Comparison of ENCODE assay signal across 19 cellular contexts in the genomic region with DNA sequence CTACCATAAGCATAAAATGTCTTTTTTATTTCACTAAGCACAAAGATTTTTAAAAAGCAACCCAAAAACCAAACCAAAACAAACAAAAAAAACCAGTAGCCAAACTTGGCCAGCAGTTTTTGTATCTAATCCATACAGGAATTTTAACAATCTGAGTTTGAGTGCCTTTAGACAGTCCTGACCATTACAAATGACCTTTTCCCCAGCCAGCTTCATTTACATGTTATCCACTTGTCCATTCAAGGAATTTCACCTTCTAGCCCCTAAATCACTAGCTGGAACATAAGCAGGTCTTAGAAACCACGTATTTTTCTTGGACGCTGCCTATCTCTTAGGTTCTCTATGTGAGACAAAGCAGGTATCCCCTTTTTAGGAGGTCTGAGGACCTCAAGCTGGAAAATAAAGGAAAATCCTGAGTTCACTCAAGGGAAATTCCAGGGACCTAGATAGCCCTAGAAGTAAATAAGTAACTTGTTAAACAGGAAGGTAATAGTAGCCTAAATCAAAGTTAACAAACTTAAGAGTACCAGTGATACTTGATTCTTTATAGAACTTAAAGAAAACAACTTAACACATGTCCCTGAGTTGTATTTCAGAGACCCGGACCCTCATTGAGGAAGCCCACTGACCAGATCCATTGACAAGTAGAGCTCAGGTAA. TPM values are rescaled to one million over a fixed set of nuclear protein-coding genes. Genes with fewer than 3 reads are reported as not detected.
DNase-seq lines count a peak whose midpoint lies in the region; ATAC-seq and TF ChIP-seq lines count a peak whose summit lies in the region.
"Had no signal": no experiment of that assay in that cellular context is flagged by ENCODE, and none has a peak within 500 bp of the region (broad histone marks: within the 10 kb centered on the region; RNA-seq: fewer than 3 reads in every experiment).

No MANE protein-coding gene starts in this region.

- H3K36me3 Mint-ChIP-seq in chondrocyte (ENCODE audit: low read depth): peaks cover 5% of the 10 kb centered on the region

- peaks cover 30% of the 10 kb centered on the region for H3K4me1 ChIP-seq in cardiac muscle cell (ENCODE audit: low read depth)
- H3K4me1 ChIP-seq in colonic mucosa: peaks cover 5% of the 10 kb centered on the region
- peaks cover 0 to 13% of the 10 kb centered on the region in 2 donors for H3K4me1 ChIP-seq in mucosa of rectum (ENCODE audit: control insufficient read depth in 2 of 2, insufficient read depth in 2 of 2, low read length in 2 of 2)
- H3K4me1 ChIP-seq: parathyroid adenoma had no signal

- H3K27me3 ChIP-seq in cardiac muscle cell (no peaks in the 10 kb centered on the region), colonic mucosa (no peaks in the 10 kb centered on the region), mucosa of rectum (ENCODE audit: control insufficient read depth in 2 of 2, insufficient read depth in 2 of 2, low read length in 2 of 2) (no peaks in the 10 kb centered on the region)
- H3K27me3 ChIP-seq: heart left ventricle, Peyer's patch had no signal

- no peaks in the 10 kb centered on the region for H3K27me3 Mint-ChIP-seq in chondrocyte (ENCODE audit: low read depth)
- H3K27me3 Mint-ChIP-seq: activated CD4-positive, alpha-beta memory T cell treated with anti-CD3 and anti-CD28 coated beads for 36 hours; CD8-positive, alpha-beta memory T cell had no signal

- H3K4me3 ChIP-seq in cardiac muscle cell: no peak overlapping the region
- no peak overlapping the region for H3K4me3 ChIP-seq in colonic mucosa
- H3K4me3 ChIP-seq in mucosa of rectum (ENCODE audit: low read length in 2 of 2): peak overlapping the region; percentile 10 to 50
- H3K4me3 ChIP-seq: heart left ventricle, Peyer's patch, smooth muscle cell had no signal

- H3K9me3 ChIP-seq in cardiac muscle cell (ENCODE audit: low read depth) (no peaks in the 10 kb centered on the region), colonic mucosa (no peaks in the 10 kb centered on the region), mucosa of rectum (ENCODE audit: control insufficient read depth in 2 of 2, low read length in 2 of 2) (no peaks in the 10 kb centered on the region)
- H3K9me3 ChIP-seq: heart left ventricle, Peyer's patch had no signal

- H3K36me3 ChIP-seq in cardiac muscle cell (peaks cover 4% of the 10 kb centered on the region), colonic mucosa (no peaks in the 10 kb centered on the region), mucosa of rectum (ENCODE audit: control insufficient read depth in 2 of 2, insufficient read depth in 2 of 2, low read length in 2 of 2) (peaks cover 0 to 5% of the 10 kb centered on the region in 2 donors)
- H3K36me3 ChIP-seq: Peyer's patch had no signal

- H3K27ac Mint-ChIP-seq in chondrocyte (ENCODE audit: unreplicated experiment): no peak overlapping the region
- H3K27ac Mint-ChIP-seq: activated CD4-positive, alpha-beta memory T cell treated with anti-CD3 and anti-CD28 coated beads for 36 hours; activated T-cell treated with anti-CD3 and anti-CD28 coated beads, Interleukin-2, amount 50 U/mL, for 72 hours had no signal

- peak in 1 of 2 donors; percentile 47 for DNase-seq in cardiac muscle cell (ENCODE audit: low read depth in 1 of 2, low spot score in 1 of 2)
- no peak for DNase-seq in cardiac septum (ENCODE audit: low spot score)
- no peak for DNase-seq in colonic mucosa
- no peak for DNase-seq in chondrocyte (ENCODE audit: low spot score)
- no peak for DNase-seq in COLO829 (ENCODE audit: low spot score)
- DNase-seq: activated CD4-positive, alpha-beta memory T cell treated with anti-CD3 and anti-CD28 coated beads for 36 hours; activated T-cell treated with anti-CD3 and anti-CD28 coated beads, Interleukin-2, amount 50 U/mL, for 72 hours; CD8-positive, alpha-beta memory T cell; cortex of kidney; heart left ventricle; NCI-H1092 treated with DMSO at 0.1 percent for 48 hours; Peyer's patch had no signal

- no peaks in the 10 kb centered on the region for H3K9me3 Mint-ChIP-seq in chondrocyte (ENCODE audit: low read depth)
- H3K9me3 Mint-ChIP-seq: activated CD4-positive, alpha-beta memory T cell treated with anti-CD3 and anti-CD28 coated beads for 36 hours; activated T-cell treated with anti-CD3 and anti-CD28 coated beads, Interleukin-2, amount 50 U/mL, for 72 hours; CD8-positive, alpha-beta memory T cell had no signal

- intact Hi-C loops in cardiac septum (cut with DNase I) (no loop called here), colonic mucosa (cut with DNase I) (loop anchor here (5.0 kb wide), 1 partner anchor 68 kb away; no protein-coding TSS in a partner anchor)

- no peak for ATAC-seq in GM21367 (IDR thresholded peaks at IDR 0.05; ENCODE audit: unreplicated experiment)
- ATAC-seq in HG02870 (IDR thresholded peaks at IDR 0.05; ENCODE audit: unreplicated experiment): no peak
- ATAC-seq: activated T-cell treated with anti-CD3 and anti-CD28 coated beads, Interleukin-2, amount 50 U/mL, for 72 hours; esophagus mucosa; heart left ventricle had no signal

- TF ChIP-seq CTCF in cardiac muscle cell (IDR thresholded peaks at IDR 0.05; ENCODE audit: low read depth, low read length) (no peak), colonic mucosa (IDR thresholded peaks at IDR 0.05) (no peak), chondrocyte (IDR thresholded peaks at IDR 0.05) (no peak)

- H3K4me1 Mint-ChIP-seq in chondrocyte (ENCODE audit: low read depth): peaks cover 10% of the 10 kb centered on the region

- H3K4me3 Mint-ChIP-seq in chondrocyte (ENCODE audit: unreplicated experiment): no peak overlapping the region
- H3K4me3 Mint-ChIP-seq: activated CD4-positive, alpha-beta memory T cell treated with anti-CD3 and anti-CD28 coated beads for 36 hours; activated T-cell treated with anti-CD3 and anti-CD28 coated beads, Interleukin-2, amount 50 U/mL, for 72 hours; CD8-positive, alpha-beta memory T cell had no signal

- H3K9ac ChIP-seq in colonic mucosa (ENCODE audit: low read depth in 2 of 2, low read length in 2 of 2) (no peak overlapping the region), mucosa of rectum (ENCODE audit: low read depth in 1 of 2, low read length in 2 of 2) (no peak overlapping the region)
- H3K9ac ChIP-seq: KMS-11, parathyroid adenoma had no signal

- H3K27ac ChIP-seq in cardiac muscle cell: peak overlapping the region; percentile 77
- peak overlapping the region; percentile 49 for H3K27ac ChIP-seq in colonic mucosa
- H3K27ac ChIP-seq in mucosa of rectum (ENCODE audit: low read depth in 2 of 2, low read length in 2 of 2): peak overlapping the region in 1 of 2 donors; percentile 38
- H3K27ac ChIP-seq: heart left ventricle, KMS-11, parathyroid adenoma, Peyer's patch had no signal

RNA-seq across cellular contexts. Expression of a gene that starts 34.2 kb away (rescaled TPM):
- 4.1 and 12.2 TPM in 2 replicates for total RNA-seq in cardiac muscle cell
- 8.1 and 16.1 TPM in 2 replicates for polyA plus RNA-seq in cardiac muscle cell
- total RNA-seq in cardiac septum: 1.3 TPM
- 10 to 100 TPM in 1 of 2 donors, 1 to 10 TPM in 1; 5.3 to 18.5 TPM for total RNA-seq in colonic mucosa
- total RNA-seq in chondrocyte: 5.7 to 9.4 TPM (median 5.8 TPM) in 3 replicates

RNA-seq across cellular contexts. Expression of a gene that starts 34.5 kb away (rescaled TPM):
- total RNA-seq in cardiac muscle cell (18.3 and 31.2 TPM in 2 replicates), cardiac septum (17.7 TPM), colonic mucosa (1 to 10 TPM; 6.8 to 8.5 TPM), chondrocyte (8.5 to 11.0 TPM (median 9.5 TPM) in 3 replicates)
- polyA plus RNA-seq in cardiac muscle cell: 27.6 and 50.2 TPM in 2 replicates

RNA-seq across cellular contexts. Expression of a gene that starts 44.6 kb away (rescaled TPM):
- 0.24 and 0.56 TPM in 2 replicates for total RNA-seq in cardiac muscle cell
- 0.55 TPM in 1 of 2 replicates, not detected in the other for polyA plus RNA-seq in cardiac muscle cell
- 0.54 TPM for total RNA-seq in cardiac septum
- under 1 TPM; 0.13 to 0.44 TPM for total RNA-seq in colonic mucosa
- total RNA-seq in chondrocyte: 0.05 to 0.17 TPM (median 0.05 TPM) in 3 replicates
- polyA plus RNA-seq: CD8-positive, alpha-beta memory T cell; smooth muscle cell had no signal

Comparison
In these comparisons a context has a peak if more than half of its experiments do, and no peak if none do; other contexts are left out.
1. H3K4me3 ChIP-seq: peak in mucosa of rectum (2 of 2); none in cardiac muscle cell (single experiment) and colonic mucosa (single experiment).